8 cellular contexts compared by ENCODE assay signal in the genomic region with DNA sequence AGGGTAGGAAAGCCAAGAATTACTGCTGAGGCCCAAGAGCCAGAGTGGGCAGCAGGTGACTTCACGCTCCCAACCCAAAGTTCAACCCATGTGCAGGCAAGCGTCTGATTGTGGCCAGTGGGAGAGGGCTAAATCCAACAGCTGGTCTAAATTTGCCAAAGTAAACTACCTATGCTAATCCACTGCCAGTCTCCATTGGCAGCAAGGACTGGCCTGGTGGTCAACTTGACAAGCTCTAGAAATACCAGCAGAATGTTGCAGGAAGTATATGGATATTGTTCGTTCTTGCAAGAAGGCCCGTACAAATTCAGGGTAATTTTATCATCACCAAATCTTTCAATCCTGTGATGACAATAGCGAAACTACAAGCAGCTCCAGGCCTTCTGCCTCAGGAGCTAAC. TPM values are rescaled to one million over a fixed set of nuclear protein-coding genes. Genes with fewer than 3 reads are reported as not detected.
A peak's percentile ranks its signal among the peaks of the same experiment; 100 is the strongest.
DNase-seq lines count a peak whose midpoint lies in the region; ATAC-seq and TF ChIP-seq lines count a peak whose summit lies in the region.

No MANE protein-coding gene starts in this region.

- H3K27me3 Mint-ChIP-seq in nephron (ENCODE audit: low read depth) = no peaks in the 10 kb centered on the region

- peak overlapping the region; percentile 95 to 100 (median 99) for H3K4me2 ChIP-seq in BLaER1 treated with 17β-estradiol and CSF1 and Interleukin-3, amounts not matched to agents 10 nM and 100 nM

- TF ChIP-seq CTCF in NB4 (IDR thresholded peaks at IDR 0.05; ENCODE audit: low read depth, low read length) (no peak), dorsolateral prefrontal cortex (IDR thresholded peaks at IDR 0.05 in 54 of 56, conservative IDR thresholded peaks at IDR 0.05 in 2 of 56; ENCODE audit: low read depth in 1 of 56, partially characterized antibody in 56 of 56) (peak in 5 of 56 donors; percentile 2 to 19 (median 4)), nephron (IDR thresholded peaks at IDR 0.05; ENCODE audit: unreplicated experiment in 3 of 3) (no peak)

- peaks cover 9 to 23% (median 16%) of the 10 kb centered on the region in 11 experiments; a peak in 17 of 22 replicates for H3K36me3 ChIP-seq in BLaER1 treated with 17β-estradiol and CSF1 and Interleukin-3, amounts not matched to agents 10 nM and 100 nM

- H3K27ac ChIP-seq in BLaER1 treated with 17β-estradiol and CSF1 and Interleukin-3, amounts not matched to agents 10 nM and 100 nM = peak overlapping the region in 10 of 11 experiments; percentile 54 to 97 (median 90); a peak in 18 of 22 replicates
- H3K27ac ChIP-seq in dorsolateral prefrontal cortex = peak overlapping the region; percentile 58 to 100 (median 97)

- no peak for ATAC-seq in HG02588 (IDR thresholded peaks at IDR 0.05; ENCODE audit: unreplicated experiment)
- ATAC-seq in GM18511 (IDR thresholded peaks at IDR 0.05; ENCODE audit: unreplicated experiment) = no peak
- no peak for ATAC-seq in HG02571 (IDR thresholded peaks at IDR 0.05; ENCODE audit: unreplicated experiment)

- intact Hi-C loops in dorsolateral prefrontal cortex (cut with DNase I) = loop anchor here (2.0 to 5.0 kb wide), 3 partner anchors 33 to 104 kb away; a partner anchor contains a TSS

- DNase-seq in NB4 (ENCODE audit: low read depth) (no peak), dorsolateral prefrontal cortex (no peak), NCI-H2227 treated with DMSO at 0.1 percent for 48 hours (lab: John Stamatoyannopoulos, UW) (no peak)

- TF ChIP-seq POLR2A in NB4 (IDR thresholded peaks at IDR 0.05; ENCODE audit: extremely low read depth, insufficient read length) = no peak

- H3K36me3 Mint-ChIP-seq in nephron (ENCODE audit: low read depth) = no peaks in the 10 kb centered on the region

- H3K4me3 Mint-ChIP-seq in nephron = peak overlapping the region; percentile 87 to 95 (median 94)

- H3K27ac Mint-ChIP-seq in nephron = peak overlapping the region; percentile 70 to 90 (median 86)

- H4K20me1 ChIP-seq in BLaER1 treated with 17β-estradiol and CSF1 and Interleukin-3, amounts not matched to agents 10 nM and 100 nM = peaks cover 0 to 59% (median 24%) of the 10 kb centered on the region in 11 experiments; a peak in 15 of 22 replicates

- peaks cover 49 to 67% (median 58%) of the 10 kb centered on the region in 10 experiments for H3K4me1 ChIP-seq in BLaER1 treated with 17β-estradiol and CSF1 and Interleukin-3, amounts not matched to agents 10 nM and 100 nM

- peaks cover 7 to 29% (median 19%) of the 10 kb centered on the region in 11 experiments for H3K27me3 ChIP-seq in BLaER1 treated with 17β-estradiol and CSF1 and Interleukin-3, amounts not matched to agents 10 nM and 100 nM
- H3K27me3 ChIP-seq in dorsolateral prefrontal cortex = no peaks in the 10 kb centered on the region

- H3K4me3 ChIP-seq in BLaER1 treated with 17β-estradiol and CSF1 and Interleukin-3, amounts not matched to agents 10 nM and 100 nM = peak overlapping the region; percentile 89 to 100 (median 98); a peak in 18 of 20 replicates
- H3K4me3 ChIP-seq in NB4 (ENCODE audit: low read depth, low read length) (peak overlapping the region; percentile 69), dorsolateral prefrontal cortex (peak overlapping the region in 51 of 59 donors; percentile 6 to 98 (median 88))

- H3K9me3 Mint-ChIP-seq in nephron = no peaks in the 10 kb centered on the region

- peak overlapping the region; percentile 86 to 96 (median 91); a peak in 20 of 22 replicates for H3K9ac ChIP-seq in BLaER1 treated with 17β-estradiol and CSF1 and Interleukin-3, amounts not matched to agents 10 nM and 100 nM

- H3K4me1 Mint-ChIP-seq in nephron = peaks cover 45% of the 10 kb centered on the region

- no peaks in the 10 kb centered on the region for H3K9me3 ChIP-seq in BLaER1 treated with 17β-estradiol and CSF1 and Interleukin-3, amounts not matched to agents 10 nM and 100 nM (replicated peaks in 1 of 11)

RNA-seq across cellular contexts. Expression of a gene that starts 1.5 kb away (rescaled TPM):
- total RNA-seq in dorsolateral prefrontal cortex = 100 to 1,000 TPM in 94 of 120 experiments, 10 to 100 TPM in 26; 47.1 to 833 (median 180) TPM

RNA-seq across cellular contexts. Expression of a gene that starts 8.3 kb away (rescaled TPM):
- 1 to 10 TPM in 119 of 120 experiments, under 1 TPM in 1; 0.84 to 8.3 (median 3.3) TPM for total RNA-seq in dorsolateral prefrontal cortex

RNA-seq across cellular contexts. Expression of a gene that starts 43.4 kb away (rescaled TPM):
- total RNA-seq in dorsolateral prefrontal cortex = 100 to 1,000 TPM in 2 of 120 experiments, 10 to 100 TPM in 118; 44.8 to 116 (median 65.6) TPM
